ENCODE assay signal across 37 cellular contexts in the genomic region with DNA sequence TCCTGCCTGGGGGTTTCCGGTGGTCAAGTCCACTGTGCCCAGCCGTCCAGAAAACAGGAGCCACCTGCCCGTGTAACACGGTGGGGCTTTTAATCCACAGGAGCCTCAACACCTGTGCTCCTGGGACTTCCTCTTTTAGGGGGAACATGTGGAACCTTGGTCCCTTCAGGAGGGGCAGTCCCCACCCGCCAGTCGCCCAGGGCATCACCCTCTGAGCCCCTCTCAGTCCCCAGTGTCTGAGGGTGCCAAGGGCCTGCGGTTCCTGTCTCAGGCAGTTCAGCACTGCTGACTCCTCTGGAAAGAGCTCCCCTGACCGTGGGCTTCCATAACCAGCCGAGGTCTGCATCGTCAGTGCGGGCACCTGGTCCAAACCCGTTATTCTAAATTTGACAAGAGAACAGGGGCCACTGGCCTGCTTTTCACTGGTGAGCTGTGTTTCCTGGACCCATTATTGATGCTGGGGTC. TPM values are rescaled to one million over a fixed set of nuclear protein-coding genes. Genes with fewer than 3 reads are reported as not detected.
"Had no signal": no experiment of that assay in that cellular context is flagged by ENCODE, and none has a peak within 500 bp of the region (broad histone marks: within the 10 kb centered on the region; RNA-seq: fewer than 3 reads in every experiment).

No MANE protein-coding gene starts in this region.

- H3K36me3 ChIP-seq: breast epithelium, WERI-Rb-1 had no signal

- H3K4me1 ChIP-seq: body of pancreas, breast epithelium had no signal

- H3K4me3 ChIP-seq: body of pancreas, breast epithelium, SK-N-MC had no signal

- H3K27ac ChIP-seq: body of pancreas, breast epithelium, SK-N-MC, WERI-Rb-1 had no signal

- FAIRE-seq: astrocyte had no signal

- H3K27me3 ChIP-seq: body of pancreas had no signal

- DNase-seq: activated CD4-positive, alpha-beta memory T cell treated with anti-CD3 and anti-CD28 coated beads, Interleukin-2, amount 10 ng/mL, durations not matched to agents 7 days and 5 days; activated CD4-positive, alpha-beta T cell treated with anti-CD3 and anti-CD28 coated beads for 1 hour; activated CD4-positive, alpha-beta T cell treated with anti-CD3 and anti-CD28 coated beads for 48 hours; activated CD4-positive, CD25-positive, alpha-beta regulatory T cell; activated CD8-positive, alpha-beta memory T cell treated with anti-CD3 and anti-CD28 coated beads for 24 hours; activated CD8-positive, alpha-beta memory T cell treated with anti-CD3 and anti-CD28 coated beads, Interleukin-2, amount 10 ng/mL, durations not matched to agents 7 days and 5 days; activated CD8-positive, alpha-beta memory T cell treated with anti-CD3 and anti-CD28 coated beads, Interleukin-2, amount 50 U/mL, for 48 hours; activated effector memory CD4-positive, alpha-beta T cell treated with anti-CD3 and anti-CD28 coated beads, Interleukin-2, amount 50 U/mL, for 16 hours; activated naive CD4-positive, alpha-beta T cell; activated naive CD8-positive, alpha-beta T cell treated with anti-CD3 and anti-CD28 coated beads, Interleukin-2, amount 10 ng/mL, durations not matched to agents 7 days and 5 days; activated T-cell treated with anti-CD3 and anti-CD28 coated beads, Interleukin-2, amount 50 U/mL, for 1 hour; activated T-cell treated with anti-CD3 and anti-CD28 coated beads, Interleukin-2, amount 50 U/mL, for 72 hours; amygdala; body of pancreas; cerebellar nuclear complex; NCI-H1092 treated with DMSO at 0.1 percent for 48 hours; NCI-H1417 treated with DMSO at 0.1 percent for 48 hours; NCI-H187 treated with DMSO at 0.1 percent for 48 hours; NCI-H2081; NCI-H226; NCI-H446 treated with DMSO at 0.1 percent for 48 hours; NCI-H524; NCI-H69; NCI-H82; T1000; WERI-Rb-1 had no signal

- ATAC-seq: activated CD8-positive, alpha-beta memory T cell treated with anti-CD3 and anti-CD28 coated beads, Interleukin-2, amount 10 ng/mL, durations not matched to agents 7 days and 5 days; activated T-cell treated with anti-CD3 and anti-CD28 coated beads, Interleukin-2, amount 50 U/mL, for 72 hours; activated T-helper 17 cell treated with anti-CD3 and anti-CD28 coated beads, Interleukin-2, amount 50 U/mL, for 72 hours; body of pancreas; Panc1 had no signal

- H3K9me3 ChIP-seq: body of pancreas, breast epithelium had no signal

RNA-seq across cellular contexts. Expression of a gene that starts 15.8 kb away (rescaled TPM):
- total RNA-seq: activated CD4-positive, alpha-beta memory T cell treated with anti-CD3 and anti-CD28 coated beads, Interleukin-2, amount 10 ng/mL, durations not matched to agents 7 days and 5 days; activated CD8-positive, alpha-beta memory T cell treated with anti-CD3 and anti-CD28 coated beads, Interleukin-2, amount 10 ng/mL, durations not matched to agents 7 days and 5 days; activated naive CD8-positive, alpha-beta T cell treated with anti-CD3 and anti-CD28 coated beads, Interleukin-2, amount 10 ng/mL, durations not matched to agents 7 days and 5 days; activated T-cell treated with anti-CD3 and anti-CD28 coated beads, Interleukin-2, amount 50 U/mL, for 72 hours; activated T-helper 17 cell treated with anti-CD3 and anti-CD28 coated beads, Interleukin-2, amount 50 U/mL, for 72 hours; astrocyte; body of pancreas; breast epithelium; cardiac septum; M059J; RPMI7951; T-helper 1 cell treated with Interleukin-12 subunit alpha and Interleukin-12 subunit beta and Interleukin-4 antibody, amounts not matched to agents 30 ng/mL and 1 ng/mL, for 36 hours; T-helper 2 cell treated with Interferon-gamma antibody and Interleukin-4, amounts not matched to agents 100 ng/mL and 5 ng/mL, for 36 hours had no signal
- polyA plus RNA-seq: adipose tissue had no signal

RNA-seq across cellular contexts. Expression of a gene that starts 23.5 kb away (rescaled TPM):
- total RNA-seq: activated CD4-positive, alpha-beta memory T cell treated with anti-CD3 and anti-CD28 coated beads, Interleukin-2, amount 10 ng/mL, durations not matched to agents 7 days and 5 days; activated CD8-positive, alpha-beta memory T cell treated with anti-CD3 and anti-CD28 coated beads, Interleukin-2, amount 10 ng/mL, durations not matched to agents 7 days and 5 days; activated naive CD8-positive, alpha-beta T cell treated with anti-CD3 and anti-CD28 coated beads, Interleukin-2, amount 10 ng/mL, durations not matched to agents 7 days and 5 days; activated T-cell treated with anti-CD3 and anti-CD28 coated beads, Interleukin-2, amount 50 U/mL, for 72 hours; activated T-helper 17 cell treated with anti-CD3 and anti-CD28 coated beads, Interleukin-2, amount 50 U/mL, for 72 hours; astrocyte; body of pancreas; breast epithelium; cardiac septum; M059J; RPMI7951; T-helper 1 cell treated with Interleukin-12 subunit alpha and Interleukin-12 subunit beta and Interleukin-4 antibody, amounts not matched to agents 30 ng/mL and 1 ng/mL, for 36 hours; T-helper 2 cell treated with Interferon-gamma antibody and Interleukin-4, amounts not matched to agents 100 ng/mL and 5 ng/mL, for 36 hours had no signal
- polyA plus RNA-seq: adipose tissue had no signal

RNA-seq across cellular contexts. Expression of a gene that starts 37.1 kb away (rescaled TPM):
- total RNA-seq: activated CD4-positive, alpha-beta memory T cell treated with anti-CD3 and anti-CD28 coated beads, Interleukin-2, amount 10 ng/mL, durations not matched to agents 7 days and 5 days; activated CD8-positive, alpha-beta memory T cell treated with anti-CD3 and anti-CD28 coated beads, Interleukin-2, amount 10 ng/mL, durations not matched to agents 7 days and 5 days; activated naive CD8-positive, alpha-beta T cell treated with anti-CD3 and anti-CD28 coated beads, Interleukin-2, amount 10 ng/mL, durations not matched to agents 7 days and 5 days; activated T-cell treated with anti-CD3 and anti-CD28 coated beads, Interleukin-2, amount 50 U/mL, for 72 hours; activated T-helper 17 cell treated with anti-CD3 and anti-CD28 coated beads, Interleukin-2, amount 50 U/mL, for 72 hours; astrocyte; body of pancreas; breast epithelium; cardiac septum; M059J; RPMI7951; T-helper 1 cell treated with Interleukin-12 subunit alpha and Interleukin-12 subunit beta and Interleukin-4 antibody, amounts not matched to agents 30 ng/mL and 1 ng/mL, for 36 hours; T-helper 2 cell treated with Interferon-gamma antibody and Interleukin-4, amounts not matched to agents 100 ng/mL and 5 ng/mL, for 36 hours had no signal
- polyA plus RNA-seq: adipose tissue had no signal

RNA-seq across cellular contexts. Expression of a gene that starts 47.3 kb away (rescaled TPM):
- total RNA-seq: activated CD4-positive, alpha-beta memory T cell treated with anti-CD3 and anti-CD28 coated beads, Interleukin-2, amount 10 ng/mL, durations not matched to agents 7 days and 5 days; activated CD8-positive, alpha-beta memory T cell treated with anti-CD3 and anti-CD28 coated beads, Interleukin-2, amount 10 ng/mL, durations not matched to agents 7 days and 5 days; activated naive CD8-positive, alpha-beta T cell treated with anti-CD3 and anti-CD28 coated beads, Interleukin-2, amount 10 ng/mL, durations not matched to agents 7 days and 5 days; activated T-cell treated with anti-CD3 and anti-CD28 coated beads, Interleukin-2, amount 50 U/mL, for 72 hours; activated T-helper 17 cell treated with anti-CD3 and anti-CD28 coated beads, Interleukin-2, amount 50 U/mL, for 72 hours; astrocyte; body of pancreas; breast epithelium; cardiac septum; M059J; RPMI7951; T-helper 1 cell treated with Interleukin-12 subunit alpha and Interleukin-12 subunit beta and Interleukin-4 antibody, amounts not matched to agents 30 ng/mL and 1 ng/mL, for 36 hours; T-helper 2 cell treated with Interferon-gamma antibody and Interleukin-4, amounts not matched to agents 100 ng/mL and 5 ng/mL, for 36 hours had no signal

RNA-seq across cellular contexts. Expression of a gene that starts 51.6 kb away (rescaled TPM):
- total RNA-seq: activated CD4-positive, alpha-beta memory T cell treated with anti-CD3 and anti-CD28 coated beads, Interleukin-2, amount 10 ng/mL, durations not matched to agents 7 days and 5 days; activated CD8-positive, alpha-beta memory T cell treated with anti-CD3 and anti-CD28 coated beads, Interleukin-2, amount 10 ng/mL, durations not matched to agents 7 days and 5 days; activated naive CD8-positive, alpha-beta T cell treated with anti-CD3 and anti-CD28 coated beads, Interleukin-2, amount 10 ng/mL, durations not matched to agents 7 days and 5 days; activated T-cell treated with anti-CD3 and anti-CD28 coated beads, Interleukin-2, amount 50 U/mL, for 72 hours; activated T-helper 17 cell treated with anti-CD3 and anti-CD28 coated beads, Interleukin-2, amount 50 U/mL, for 72 hours; astrocyte; body of pancreas; breast epithelium; cardiac septum; M059J; RPMI7951; T-helper 1 cell treated with Interleukin-12 subunit alpha and Interleukin-12 subunit beta and Interleukin-4 antibody, amounts not matched to agents 30 ng/mL and 1 ng/mL, for 36 hours; T-helper 2 cell treated with Interferon-gamma antibody and Interleukin-4, amounts not matched to agents 100 ng/mL and 5 ng/mL, for 36 hours had no signal
- polyA plus RNA-seq: adipose tissue had no signal
